In the genomic region with DNA sequence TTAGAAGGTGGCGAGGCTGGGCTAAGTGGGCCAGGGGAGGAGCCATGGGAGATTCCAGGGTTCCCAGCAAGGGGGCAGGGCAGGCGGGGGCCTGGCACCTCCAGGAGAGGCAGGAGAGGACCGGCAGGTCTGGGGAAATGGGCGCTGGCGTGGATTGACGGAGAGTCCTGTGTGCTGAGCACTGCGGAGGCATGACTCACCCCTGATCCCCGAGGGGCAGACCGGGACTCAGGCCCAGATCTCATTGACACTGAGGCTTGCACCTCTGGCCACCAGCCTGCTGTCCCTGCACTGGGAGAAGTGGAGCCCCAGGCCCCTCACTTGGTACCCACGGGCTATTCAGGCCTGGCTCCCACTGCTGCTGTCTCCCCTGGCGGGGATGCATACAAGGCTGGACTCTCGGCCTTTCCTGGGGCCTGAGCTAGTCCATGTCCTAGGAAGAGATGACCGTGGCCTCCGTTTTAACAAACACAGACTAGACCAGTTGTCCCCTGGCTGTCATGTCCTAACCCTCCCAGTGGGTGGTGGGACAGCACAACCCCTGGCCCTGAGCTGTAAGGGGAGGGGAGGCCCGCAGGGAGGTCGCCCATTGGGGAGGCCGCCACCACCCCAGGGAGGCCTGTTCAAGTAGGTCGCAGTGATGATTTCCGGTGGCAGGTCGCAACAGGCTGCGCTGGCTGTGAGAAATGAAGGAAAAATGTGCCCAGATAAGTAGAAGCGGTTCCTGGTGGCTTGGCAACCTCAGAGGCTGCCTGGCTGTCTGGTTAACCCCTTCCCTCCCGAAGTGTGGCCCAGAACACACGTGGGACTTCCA, we compare ENCODE assay signal across 1 cellular context.
TF ChIP-seq lines count a peak whose summit lies in the region.

No MANE protein-coding gene starts in this region.

TF ChIP-seq in H1, 55 proteins besides CTCF, POLR2A, EP300 and RAD21 (continued from another document):
- TF ChIP-seq KDM5A (IDR thresholded peaks at IDR 0.05; ENCODE audit: low read length): no peak
- TF ChIP-seq BCL11A (IDR thresholded peaks at IDR 0.05; ENCODE audit: low read depth in 2 of 2, low read length in 2 of 2): no peak
- no peak for TF ChIP-seq SP2 (IDR thresholded peaks at IDR 0.05; ENCODE audit: low read length)
- TF ChIP-seq, protein P1, sequence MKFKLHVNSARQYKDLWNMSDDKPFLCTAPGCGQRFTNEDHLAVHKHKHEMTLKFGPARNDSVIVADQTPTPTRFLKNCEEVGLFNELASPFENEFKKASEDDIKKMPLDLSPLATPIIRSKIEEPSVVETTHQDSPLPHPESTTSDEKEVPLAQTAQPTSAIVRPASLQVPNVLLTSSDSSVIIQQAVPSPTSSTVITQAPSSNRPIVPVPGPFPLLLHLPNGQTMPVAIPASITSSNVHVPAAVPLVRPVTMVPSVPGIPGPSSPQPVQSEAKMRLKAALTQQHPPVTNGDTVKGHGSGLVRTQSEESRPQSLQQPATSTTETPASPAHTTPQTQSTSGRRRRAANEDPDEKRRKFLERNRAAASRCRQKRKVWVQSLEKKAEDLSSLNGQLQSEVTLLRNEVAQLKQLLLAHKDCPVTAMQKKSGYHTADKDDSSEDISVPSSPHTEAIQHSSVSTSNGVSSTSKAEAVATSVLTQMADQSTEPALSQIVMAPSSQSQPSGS (IDR thresholded peaks at IDR 0.05; ENCODE audit: low read length): no peak
- TF ChIP-seq GTF2F1 (IDR thresholded peaks at IDR 0.05; ENCODE audit: borderline replicate concordance, low read depth, low read length): no peak
- no peak for TF ChIP-seq PHF8 (conservative IDR thresholded peaks at IDR 0.05; ENCODE audit: low read depth, low read length)
